Comparison of ENCODE assay signal across 18 cellular contexts in the genomic region with DNA sequence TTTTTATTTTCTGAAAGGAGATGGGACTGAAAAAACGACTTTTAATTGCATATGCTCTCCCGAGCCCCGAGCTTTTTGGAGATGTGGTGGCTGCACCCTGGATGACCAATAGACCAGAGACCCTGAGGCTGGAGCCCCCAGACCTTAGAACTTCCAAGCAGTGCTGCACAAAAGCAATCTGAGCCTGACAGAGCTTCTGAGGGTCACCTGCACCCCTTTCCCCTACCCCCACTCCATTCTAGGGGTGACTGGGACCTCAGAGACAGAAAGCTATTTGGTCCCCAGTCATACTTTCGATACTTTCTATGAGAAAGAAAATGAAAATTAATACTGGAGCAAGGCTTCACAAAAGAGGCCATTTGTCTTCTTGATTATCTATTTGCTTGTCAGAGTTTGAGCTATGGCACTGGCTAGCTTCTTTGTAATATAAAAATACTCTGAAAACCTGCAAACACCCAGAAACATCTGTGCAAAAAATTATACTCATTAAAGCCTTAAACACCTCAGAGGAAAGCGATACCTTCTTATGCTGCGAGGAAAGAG. TPM values are rescaled to one million over a fixed set of nuclear protein-coding genes. Genes with fewer than 3 reads are reported as not detected.
A peak's percentile ranks its signal among the peaks of the same experiment; 100 is the strongest.
DNase-seq lines count a peak whose midpoint lies in the region; TF ChIP-seq lines count a peak whose summit lies in the region.
"Had no signal": no experiment of that assay in that cellular context is flagged by ENCODE, and none has a peak within 500 bp of the region (broad histone marks: within the 10 kb centered on the region; RNA-seq: fewer than 3 reads in every experiment).

No MANE protein-coding gene starts in this region.

- no peak for TF ChIP-seq CTCF in AG04449 (IDR thresholded peaks at IDR 0.05; ENCODE audit: insufficient read depth, low read length, missing control alignments)
- TF ChIP-seq CTCF in RWPE1 (conservative IDR thresholded peaks at IDR 0.05; ENCODE audit: low read depth) = no peak
- TF ChIP-seq CTCF in esophagus squamous epithelium (IDR thresholded peaks at IDR 0.05) = no peak
- TF ChIP-seq CTCF in nephron (IDR thresholded peaks at IDR 0.05; ENCODE audit: unreplicated experiment in 3 of 3) = no peak
- no peak for TF ChIP-seq CTCF in lower leg skin (IDR thresholded peaks at IDR 0.05)
- no peak for TF ChIP-seq CTCF in dorsolateral prefrontal cortex (IDR thresholded peaks at IDR 0.05 in 54 of 56, conservative IDR thresholded peaks at IDR 0.05 in 2 of 56; ENCODE audit: low read depth in 1 of 56, partially characterized antibody in 56 of 56)
- TF ChIP-seq CTCF in GM13976 (IDR thresholded peaks at IDR 0.05; ENCODE audit: borderline replicate concordance, control extremely low read depth, extremely low read depth, insufficient read depth, missing control alignments) = no peak

- no peaks in the 10 kb centered on the region for H3K9me3 ChIP-seq in esophagus squamous epithelium

- H3K4me3 ChIP-seq in AG04449 (ENCODE audit: low read depth, low read length) = peak overlapping the region; percentile 49
- H3K4me3 ChIP-seq in esophagus squamous epithelium = peak overlapping the region; percentile 3 to 83 (median 61)
- no peak overlapping the region for H3K4me3 ChIP-seq in lower leg skin (ENCODE audit: low read depth, poor library complexity, severe bottlenecking)
- H3K4me3 ChIP-seq in dorsolateral prefrontal cortex = no peak overlapping the region
- H3K4me3 ChIP-seq: GM23248 had no signal

- peaks cover 0 to 95% (median 52%) of the 10 kb centered on the region in 3 donors for H3K4me1 ChIP-seq in esophagus squamous epithelium
- H3K4me1 ChIP-seq: parathyroid adenoma had no signal

- H3K27ac Mint-ChIP-seq in nephron = no peak overlapping the region
- H3K27ac Mint-ChIP-seq: CD8-positive, alpha-beta memory T cell had no signal

- no peak for TF ChIP-seq POLR2A in esophagus squamous epithelium (IDR thresholded peaks at IDR 0.05)
- no peak for TF ChIP-seq POLR2A in lower leg skin (IDR thresholded peaks at IDR 0.05)

- peaks cover 0 to 100% (median 7%) of the 10 kb centered on the region in 4 donors for H3K27me3 ChIP-seq in esophagus squamous epithelium
- peaks cover 29 to 100% (median 100%) of the 10 kb centered on the region in 45 donors for H3K27me3 ChIP-seq in dorsolateral prefrontal cortex

- peaks cover 37% of the 10 kb centered on the region for H3K36me3 Mint-ChIP-seq in nephron (ENCODE audit: low read depth)

- H3K27ac ChIP-seq in RWPE1 (0 out of 2 replicates have a peak overlapping the region, but pooled peaks have one; percentile 0), esophagus squamous epithelium (peak overlapping the region; percentile 88 to 93 (median 92)), dorsolateral prefrontal cortex (no peak overlapping the region)
- H3K27ac ChIP-seq: parathyroid adenoma had no signal

- CTCF ChIA-PET in AG04449 (lab: Yijun Ruan, JAX) (interaction anchor here (0.9 to 1.3 kb wide), 4 partner anchors 18 to 88 kb away, joined by 3 to 5 read pairs (median 4); no protein-coding TSS in a partner anchor), RWPE1 (lab: Yijun Ruan, JAX) (interaction anchor here (0.6 to 0.7 kb wide), 3 partner anchors 12 to 62 kb away, joined by 3 to 4 read pairs (median 3); no protein-coding TSS in a partner anchor)

- in situ Hi-C loops in GM13976 (cut with MboI; ENCODE audit: low sequenced_read_pairs, unreplicated experiment) = no loop called here

- H3K4me3 Mint-ChIP-seq in nephron = peak overlapping the region in 2 of 3 experiments; percentile 71 to 80

- whole genome bisulfite sequencing in esophagus squamous epithelium, 2 donors = 32 to 40% methylated on average over 6 of the region's 6 CpGs
- WGBS in lower leg skin, 2 donors = 76 to 80% methylated on average over 6 of the region's 6 CpGs

- no peaks in the 10 kb centered on the region for H3K9me3 Mint-ChIP-seq in nephron
- H3K9me3 Mint-ChIP-seq: CD8-positive, alpha-beta memory T cell had no signal

- DNase-seq in AG04449 (ENCODE audit: low read depth, low spot score) = no peak
- DNase-seq in RWPE1 (ENCODE audit: low spot score) = no peak
- DNase-seq in esophagus squamous epithelium (lab: John Stamatoyannopoulos, UW) = no peak
- no peak for DNase-seq in lower leg skin (ENCODE audit: low spot score in 2 of 2)
- DNase-seq in dorsolateral prefrontal cortex = no peak
- DNase-seq in DMS53 (lab: John Stamatoyannopoulos, UW) = no peak
- DNase-seq in GM13976 (ENCODE audit: low spot score) = no peak
- DNase-seq: activated CD8-positive, alpha-beta memory T cell treated with anti-CD3 and anti-CD28 coated beads, Interleukin-2, amount 50 U/mL, for 4 hours; activated naive CD4-positive, alpha-beta T cell treated with Interleukin-2 at 50 U/mL for 16 hours; GM23248; left cardiac atrium; NCI-H1694 had no signal

- H3K36me3 ChIP-seq in esophagus squamous epithelium = no peaks in the 10 kb centered on the region

- peaks cover 60% of the 10 kb centered on the region for H3K27me3 Mint-ChIP-seq in nephron (ENCODE audit: low read depth)

- H3K4me1 Mint-ChIP-seq in nephron = peaks cover 84% of the 10 kb centered on the region

- intact Hi-C loops in esophagus squamous epithelium (cut with DNase I) = loop anchor here (5.0 kb wide), 1 partner anchor 32 kb away; no protein-coding TSS in a partner anchor
- intact Hi-C loops in lower leg skin (cut with DNase I; ENCODE audit: low total_unique reads) = no loop called here
- intact Hi-C loops in dorsolateral prefrontal cortex (cut with DNase I) = no loop called here

- POLR2A ChIA-PET in AG04449 (lab: Yijun Ruan, JAX) = interaction anchor here (0.6 to 1.6 kb wide), 5 partner anchors 8 to 549 kb away, joined by 3 to 5 read pairs (median 3); no protein-coding TSS in a partner anchor
- POLR2A ChIA-PET in RWPE1 (lab: Yijun Ruan, JAX; ENCODE audit: low non-redundant PET) = no interaction called here

RNA-seq across cellular contexts. Expression of gene HOXB4, which starts 3.6 kb away (rescaled TPM):
- total RNA-seq in esophagus squamous epithelium (1 to 10 TPM in 3 of 4 donors, under 1 TPM in 1; 0.27 to 2.9 (median 1.8) TPM), lower leg skin (1 to 10 TPM in 2 of 4 donors, under 1 TPM in 2; 0.42 to 2.9 (median 1.4) TPM), dorsolateral prefrontal cortex (under 1 TPM in 9 of 120 experiments, not detected in 111; 0.13 to 0.32 (median 0.21) TPM)
- total RNA-seq: bronchial epithelial cell had no signal

RNA-seq across cellular contexts. Expression of gene HOXB3, which starts 15.4 kb away (rescaled TPM):
- total RNA-seq in esophagus squamous epithelium = 10 to 100 TPM in 1 of 4 donors, 1 to 10 TPM in 3; 2.5 to 11.1 (median 5.8) TPM
- 10 to 100 TPM in 1 of 4 donors, 1 to 10 TPM in 2, under 1 TPM in 1; 0.97 to 14.1 (median 3.9) TPM for total RNA-seq in lower leg skin
- total RNA-seq in dorsolateral prefrontal cortex = 1 to 10 TPM in 2 of 120 experiments, under 1 TPM in 18, not detected in 100; 0.11 to 1.4 (median 0.58) TPM
- total RNA-seq: bronchial epithelial cell had no signal

RNA-seq across cellular contexts. Expression of gene HOXB5, which starts 19.0 kb away (rescaled TPM):
- total RNA-seq in esophagus squamous epithelium = not detected
- total RNA-seq in lower leg skin = under 1 TPM in 2 of 4 donors, not detected in 2; 0.15 to 0.55 TPM
- under 1 TPM in 1 of 120 experiments, not detected in 119; 0.23 TPM for total RNA-seq in dorsolateral prefrontal cortex
- total RNA-seq: bronchial epithelial cell; CD8-positive, alpha-beta memory T cell; skeletal muscle tissue had no signal

RNA-seq across cellular contexts. Expression of gene HOXB2, which starts 29.7 kb away (rescaled TPM):
- 10 to 100 TPM in 3 of 4 donors, 1 to 10 TPM in 1; 9.2 to 24.2 (median 17.1) TPM for total RNA-seq in esophagus squamous epithelium
- total RNA-seq in lower leg skin = 10 to 100 TPM in 3 of 4 donors, 1 to 10 TPM in 1; 5.8 to 34.9 (median 20.9) TPM
- 1 to 10 TPM in 8 of 120 experiments, under 1 TPM in 20, not detected in 92; 0.26 to 1.7 (median 0.62) TPM for total RNA-seq in dorsolateral prefrontal cortex
- total RNA-seq: bronchial epithelial cell, NCI-H460 had no signal

RNA-seq across cellular contexts. Expression of gene HOXB6, which starts 30.2 kb away (rescaled TPM):
- 1 to 10 TPM in 2 of 4 donors, not detected in 2; 1.3 to 3.1 TPM for total RNA-seq in esophagus squamous epithelium
- total RNA-seq in lower leg skin = 1 to 10 TPM in 1 of 4 donors, under 1 TPM in 3; 0.27 to 4.6 (median 0.45) TPM
- total RNA-seq in dorsolateral prefrontal cortex = under 1 TPM in 4 of 120 experiments, not detected in 116; 0.26 to 0.35 (median 0.29) TPM
- total RNA-seq: bronchial epithelial cell, skeletal muscle tissue had no signal

Comparison
In these comparisons a context has a peak if more than half of its experiments do, and no peak if none do; other contexts are left out.
1. H3K4me3 ChIP-seq: peak in AG04449 (single experiment) and esophagus squamous epithelium (4 of 4); none in lower leg skin (single experiment) and dorsolateral prefrontal cortex (0 of 59).
2. H3K27ac ChIP-seq: peak in RWPE1 (single experiment) and esophagus squamous epithelium (4 of 4); none in dorsolateral prefrontal cortex (0 of 59).